ENCODE assay signal across 1 cellular context in the genomic region with DNA sequence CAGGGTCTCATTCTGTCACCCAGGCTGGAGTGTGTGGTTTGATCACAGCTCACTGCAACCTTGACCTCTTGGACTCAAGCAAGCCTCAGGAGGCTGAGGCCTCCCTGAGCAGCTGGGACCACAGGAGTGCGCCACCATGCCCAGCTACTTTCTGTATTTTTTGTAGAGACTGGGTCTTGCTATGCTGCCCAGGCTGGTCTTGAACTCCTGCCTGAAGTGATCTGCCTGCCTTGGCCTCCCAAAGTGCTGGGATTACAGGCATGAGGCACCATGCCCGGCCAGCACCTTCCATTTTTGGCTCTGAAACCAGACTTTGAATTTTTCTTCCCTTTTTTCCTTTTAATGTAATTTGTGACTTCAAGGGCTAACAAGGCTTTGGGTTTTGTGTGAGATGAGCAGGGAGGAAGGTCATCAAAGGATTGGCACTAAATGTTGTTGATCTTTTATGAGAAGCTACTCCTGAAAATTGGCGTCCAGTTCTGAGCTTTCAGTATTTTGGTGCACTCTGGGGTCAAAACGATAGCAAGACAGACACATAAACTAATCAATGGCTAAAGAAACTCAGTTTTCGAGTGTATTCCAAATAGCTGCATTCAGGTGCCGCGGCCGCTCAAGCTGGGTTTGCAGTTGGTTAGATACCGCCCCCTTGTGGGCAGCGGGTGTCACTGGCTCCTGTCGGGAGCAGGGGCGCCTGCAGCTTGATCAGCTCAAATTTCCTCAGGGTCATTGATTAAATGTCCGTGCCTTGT.
TF ChIP-seq lines count a peak whose summit lies in the region.

No MANE protein-coding gene starts in this region.

TF ChIP-seq in PFSK-1, 5 proteins besides CTCF, POLR2A, EP300 and RAD21 (continued from another document):
- no peak for TF ChIP-seq REST (IDR thresholded peaks at IDR 0.05; ENCODE audit: insufficient read depth in 1 of 2, low read depth in 2 of 2, low read length in 2 of 2)
- no peak for TF ChIP-seq POLR2AphosphoS5 (IDR thresholded peaks at IDR 0.05; ENCODE audit: low read depth, low read length)
- TF ChIP-seq TAF1 (IDR thresholded peaks at IDR 0.05; ENCODE audit: borderline replicate concordance, insufficient read depth, low read length) = no peak
